In the genomic region with DNA sequence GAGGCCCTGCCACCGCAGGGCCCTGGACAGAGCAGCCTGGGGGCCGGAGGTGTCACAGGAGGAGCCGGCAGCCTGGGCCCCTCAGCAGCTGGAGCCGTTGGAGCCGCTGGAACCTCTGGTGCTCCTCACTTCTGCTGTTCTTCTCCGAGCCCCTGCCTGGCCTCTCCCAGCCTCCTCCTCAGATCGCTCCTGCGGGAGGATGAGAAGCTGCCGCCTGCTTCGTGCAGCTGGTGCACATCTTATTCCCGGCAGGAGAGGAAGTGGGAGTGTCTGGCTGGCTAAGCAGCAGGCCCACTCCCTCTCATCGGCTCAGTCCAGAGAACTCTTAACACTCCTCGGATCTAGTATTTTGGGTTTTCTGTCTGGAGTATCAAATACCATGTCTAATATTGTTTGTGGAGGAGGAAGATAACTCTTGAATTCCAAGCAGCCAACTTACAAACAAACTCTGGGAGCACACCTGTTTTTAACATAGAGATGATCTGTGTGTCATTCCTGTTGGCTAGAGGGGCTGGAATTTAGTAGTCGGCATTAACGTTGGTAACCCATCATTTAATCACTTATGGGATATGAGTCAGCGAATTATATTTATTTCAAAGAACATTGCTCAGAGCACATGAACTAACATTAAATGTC, we compare ENCODE assay signal across 12 cellular contexts. TPM values are rescaled to one million over a fixed set of nuclear protein-coding genes. Genes with fewer than 3 reads are reported as not detected.
DNase-seq lines count a peak whose midpoint lies in the region; ATAC-seq and TF ChIP-seq lines count a peak whose summit lies in the region.
"Had no signal": no experiment of that assay in that cellular context is flagged by ENCODE, and none has a peak within 500 bp of the region (broad histone marks: within the 10 kb centered on the region; RNA-seq: fewer than 3 reads in every experiment).

No MANE protein-coding gene starts in this region.

- DNase-seq in AG09319 (ENCODE audit: extremely low read depth, low read depth), result peak; percentile 12
- peak; percentile 75 for DNase-seq in NCI-H2171 (lab: John Stamatoyannopoulos, UW)
- DNase-seq in fibroblast of lung (ENCODE audit: low read depth in 2 of 2), result peak; percentile 68 to 86
- DNase-seq in occipital lobe (lab: John Stamatoyannopoulos, UW), result peak; percentile 58
- no peak for DNase-seq in COLO668 (lab: John Stamatoyannopoulos, UW; ENCODE audit: unreplicated experiment)
- DNase-seq in activated CD4-positive, alpha-beta T cell treated with anti-CD3 and anti-CD28 coated beads for 4 hours, result no peak
- DNase-seq: activated CD8-positive, alpha-beta memory T cell treated with anti-CD3 and anti-CD28 coated beads, Interleukin-2, amount 50 U/mL, for 48 hours; cerebellar nuclear complex had no signal

- H3K4me2 ChIP-seq in fibroblast of lung (ENCODE audit: extremely low read depth, insufficient read depth, low read length), result peak overlapping the region; percentile 27

- ATAC-seq in GM18867 (IDR thresholded peaks at IDR 0.05; ENCODE audit: unreplicated experiment) (no peak), GM18505 (IDR thresholded peaks at IDR 0.05; ENCODE audit: unreplicated experiment) (no peak)

- no peak overlapping the region for H3K4me3 ChIP-seq in fibroblast of lung (replicated peaks in 1 of 4; ENCODE audit: control extremely low read depth in 1 of 4, insufficient read depth in 1 of 4, low read depth in 3 of 4, low read length in 4 of 4)

- no peak overlapping the region for H2AFZ ChIP-seq in fibroblast of lung (ENCODE audit: low read length)

- TF ChIP-seq POLR2A in GM18505 (IDR thresholded peaks at IDR 0.05; ENCODE audit: borderline replicate concordance, extremely low read depth, insufficient read depth, insufficient read length), result no peak

- no peaks in the 10 kb centered on the region for H3K27me3 ChIP-seq in fibroblast of lung (ENCODE audit: control insufficient read depth, insufficient read depth, low read length)

- H3K4me1 ChIP-seq in fibroblast of lung (ENCODE audit: control insufficient read depth, extremely low read depth, insufficient read depth, low read length), result peaks cover 42% of the 10 kb centered on the region

- H4K20me1 ChIP-seq in fibroblast of lung (ENCODE audit: control insufficient read depth, extremely low read depth, insufficient read depth, low read length), result no peaks in the 10 kb centered on the region

- H3K27ac ChIP-seq in fibroblast of lung (ENCODE audit: insufficient read depth, low read length), result peak overlapping the region; percentile 90

- H3K36me3 ChIP-seq in fibroblast of lung (ENCODE audit: control insufficient read depth, insufficient read depth, low read length), result no peaks in the 10 kb centered on the region

- no peaks in the 10 kb centered on the region for H3K9me3 ChIP-seq in fibroblast of lung (ENCODE audit: control insufficient read depth, insufficient read depth, low read depth, low read length)

- peaks cover 50% of the 10 kb centered on the region for H3K79me2 ChIP-seq in fibroblast of lung (ENCODE audit: control insufficient read depth, insufficient read depth, low read length)

- no peak for TF ChIP-seq CTCF in AG09319 (IDR thresholded peaks at IDR 0.05; ENCODE audit: low read depth, low read length)
- no peak for TF ChIP-seq CTCF in fibroblast of lung (conservative IDR thresholded peaks at IDR 0.05 in 1 of 2, IDR thresholded peaks at IDR 0.05 in 1 of 2; ENCODE audit: low read depth in 1 of 2, low read length in 2 of 2)

- peak overlapping the region; percentile 51 for H3K9ac ChIP-seq in fibroblast of lung (ENCODE audit: insufficient read depth, low read length)

RNA-seq across cellular contexts. Expression of a gene that starts 37.1 kb away (rescaled TPM):
- total RNA-seq in fibroblast of lung, result not detected in 2 replicates
- not detected in 2 replicates for polyA plus RNA-seq in fibroblast of lung
- not detected in 2 replicates for polyA plus RNA-seq in fibroblast of lung (2012)
- not detected in 2 replicates for polyA minus RNA-seq in fibroblast of lung (ENCODE audit: low replicate concordance)
- not detected for total RNA-seq in occipital lobe
- total RNA-seq: H1 had no signal
- polyA plus RNA-seq: H1, small intestine had no signal

Comparison
In these comparisons a context has a peak if more than half of its experiments do, and no peak if none do; other contexts are left out.
1. DNase-seq: peak in AG09319 (single experiment), NCI-H2171 (single experiment), fibroblast of lung (2 of 2) and occipital lobe (single experiment); none in COLO668 (single experiment) and activated CD4-positive, alpha-beta T cell treated with anti-CD3 and anti-CD28 coated beads for 4 hours (0 of 2).